ENCODE assay signal across 15 cellular contexts in genomic region chr7:130366561-130366960, GRCh38. TPM values are rescaled to one million over a fixed set of nuclear protein-coding genes. Genes with fewer than 3 reads are reported as not detected.
DNase-seq lines count a peak whose midpoint lies in the region; ATAC-seq and TF ChIP-seq lines count a peak whose summit lies in the region.
"Had no signal": no experiment of that assay in that cellular context is flagged by ENCODE, and none has a peak within 500 bp of the region (broad histone marks: within the 10 kb centered on the region; RNA-seq: fewer than 3 reads in every experiment).

No MANE protein-coding gene starts in this region.

- no peak overlapping the region for H3K27ac Mint-ChIP-seq in T-helper 2 cell treated with Interferon-gamma antibody and Interleukin-4, amounts not matched to agents 5 μg/mL and 100 μg/mL, for 36 hours
- peak overlapping the region; percentile 23 for H3K27ac Mint-ChIP-seq in stimulated activated effector memory CD8-positive, alpha-beta T cell treated with anti-CD3 and anti-CD28 coated beads, Interleukin-12 subunit alpha, Interleukin-12 subunit beta, amount 100 ng/mL, for 72 hours
- H3K27ac Mint-ChIP-seq: endodermal cell; natural killer cell treated with Interleukin-12 subunit alpha and Interleukin-12 subunit beta and Interleukin-15 and Interleukin-18, amount 100 ng/mL, for 72 hours had no signal

- peaks cover 3% of the 10 kb centered on the region for H3F3A ChIP-seq in PC-3 (ENCODE audit: low read length, unreplicated experiment)

- H4K20me1 ChIP-seq in PC-3 (ENCODE audit: low read length), result no peaks in the 10 kb centered on the region
- no peaks in the 10 kb centered on the region for H4K20me1 ChIP-seq in hepatocyte (ENCODE audit: insufficient read depth, poor library complexity, severe bottlenecking)

- no peaks in the 10 kb centered on the region for H3K9me2 ChIP-seq in PC-3 (replicated peaks; ENCODE audit: low read length)
- H3K9me2 ChIP-seq in hepatocyte (replicated peaks; ENCODE audit: insufficient read depth), result no peaks in the 10 kb centered on the region

- H3K27ac ChIP-seq in PC-3 (ENCODE audit: low read length), result no peak overlapping the region
- peak overlapping the region; percentile 86 for H3K27ac ChIP-seq in hepatocyte
- H3K27ac ChIP-seq: tibial nerve had no signal

- TF ChIP-seq CTCF in PC-3 (conservative IDR thresholded peaks at IDR 0.05; ENCODE audit: low read depth, low read length) (no peak), hepatocyte (IDR thresholded peaks at IDR 0.05; ENCODE audit: poor library complexity) (no peak)

- H3K27me3 Mint-ChIP-seq in T-helper 2 cell treated with Interferon-gamma antibody and Interleukin-4, amounts not matched to agents 5 μg/mL and 100 μg/mL, for 36 hours (ENCODE audit: low read depth), result no peaks in the 10 kb centered on the region
- H3K27me3 Mint-ChIP-seq: natural killer cell treated with Interleukin-12 subunit alpha and Interleukin-12 subunit beta and Interleukin-15 and Interleukin-18, amount 100 ng/mL, for 72 hours had no signal

- H3K4me1 Mint-ChIP-seq in T-helper 2 cell treated with Interferon-gamma antibody and Interleukin-4, amounts not matched to agents 5 μg/mL and 100 μg/mL, for 36 hours (ENCODE audit: low read depth), result peaks cover 26% of the 10 kb centered on the region
- H3K4me1 Mint-ChIP-seq in stimulated activated effector memory CD8-positive, alpha-beta T cell treated with anti-CD3 and anti-CD28 coated beads, Interleukin-12 subunit alpha, Interleukin-12 subunit beta, amount 100 ng/mL, for 72 hours, result peaks cover 27% of the 10 kb centered on the region

- WGBS in hepatocyte (ENCODE audit: low lambda C conversion rate, missing lambda C conversion rate), result 92% methylated on average over 6 of the region's 6 CpGs

- CTCF ChIA-PET in PC-3 (lab: Charles Lee), result no interaction called here

- no peak overlapping the region for H2AFZ ChIP-seq in PC-3 (ENCODE audit: low read length)
- H2AFZ ChIP-seq in hepatocyte, result no peak overlapping the region

- H3K9me3 ChIP-seq in PC-3 (ENCODE audit: low read length), result no peaks in the 10 kb centered on the region
- H3K9me3 ChIP-seq in hepatocyte (ENCODE audit: low read depth), result no peaks in the 10 kb centered on the region
- H3K9me3 ChIP-seq: tibial nerve had no signal

- H3K79me2 ChIP-seq in PC-3 (ENCODE audit: low read length) (no peaks in the 10 kb centered on the region), hepatocyte (no peaks in the 10 kb centered on the region)

- H3K4me1 ChIP-seq in PC-3 (ENCODE audit: insufficient read depth, low read length) (peaks cover 37% of the 10 kb centered on the region), hepatocyte (ENCODE audit: insufficient read depth) (peaks cover 59% of the 10 kb centered on the region)

- H3K9ac ChIP-seq in PC-3 (ENCODE audit: low read length), result no peak overlapping the region

- no peak overlapping the region for H3K4me3 ChIP-seq in PC-3 (ENCODE audit: low read length)
- H3K4me3 ChIP-seq in hepatocyte, result no peak overlapping the region
- H3K4me3 ChIP-seq: tibial nerve had no signal

- no peak overlapping the region for H3K4me2 ChIP-seq in PC-3 (ENCODE audit: low read length)
- H3K4me2 ChIP-seq in hepatocyte, result no peak overlapping the region

- peak overlapping the region; percentile 57 for H3K4me3 Mint-ChIP-seq in T-helper 2 cell treated with Interferon-gamma antibody and Interleukin-4, amounts not matched to agents 5 μg/mL and 100 μg/mL, for 36 hours
- H3K4me3 Mint-ChIP-seq in stimulated activated effector memory CD8-positive, alpha-beta T cell treated with anti-CD3 and anti-CD28 coated beads, Interleukin-12 subunit alpha, Interleukin-12 subunit beta, amount 100 ng/mL, for 72 hours, result peak overlapping the region; percentile 57
- H3K4me3 Mint-ChIP-seq: endodermal cell; natural killer cell treated with Interleukin-12 subunit alpha and Interleukin-12 subunit beta and Interleukin-15 and Interleukin-18, amount 100 ng/mL, for 72 hours had no signal

- H3K36me3 ChIP-seq in PC-3 (ENCODE audit: low read depth, low read length) (no peaks in the 10 kb centered on the region), hepatocyte (replicated peaks; ENCODE audit: insufficient read depth, low read depth) (no peaks in the 10 kb centered on the region)
- H3K36me3 ChIP-seq: tibial nerve had no signal

- no peaks in the 10 kb centered on the region for H3K27me3 ChIP-seq in PC-3 (ENCODE audit: low read length)
- no peaks in the 10 kb centered on the region for H3K27me3 ChIP-seq in hepatocyte
- H3K27me3 ChIP-seq: tibial nerve had no signal

- DNase-seq in T-helper 2 cell treated with Interferon-gamma antibody and Interleukin-4, amounts not matched to agents 5 μg/mL and 100 μg/mL, for 36 hours (ENCODE audit: low spot score), result no peak
- no peak for DNase-seq in T-helper 2 cell
- DNase-seq in PC-3, result peak; percentile 12
- DNase-seq in hepatocyte (ENCODE audit: low spot score), result no peak
- DNase-seq in stimulated activated effector memory CD8-positive, alpha-beta T cell treated with anti-CD3 and anti-CD28 coated beads, Interleukin-12 subunit alpha, Interleukin-12 subunit beta, amount 100 ng/mL, for 72 hours (ENCODE audit: low spot score in 2 of 2), result no peak
- no peak for DNase-seq in T1000 (lab: John Stamatoyannopoulos, UW)
- DNase-seq: DMS 273 treated with DMSO at 0.1 percent for 48 hours, endodermal cell, left colon, MV-4-11 had no signal

- no peaks in the 10 kb centered on the region for H3K9me3 Mint-ChIP-seq in T-helper 2 cell treated with Interferon-gamma antibody and Interleukin-4, amounts not matched to agents 5 μg/mL and 100 μg/mL, for 36 hours
- no peaks in the 10 kb centered on the region for H3K9me3 Mint-ChIP-seq in stimulated activated effector memory CD8-positive, alpha-beta T cell treated with anti-CD3 and anti-CD28 coated beads, Interleukin-12 subunit alpha, Interleukin-12 subunit beta, amount 100 ng/mL, for 72 hours
- H3K9me3 Mint-ChIP-seq: endodermal cell; natural killer cell treated with Interleukin-12 subunit alpha and Interleukin-12 subunit beta and Interleukin-15 and Interleukin-18, amount 100 ng/mL, for 72 hours had no signal

- POLR2A ChIA-PET in PC-3 (lab: Charles Lee; ENCODE audit: unreplicated experiment), result no interaction called here

- intact Hi-C loops in PC-3 (cut with micrococcal nuclease), result no loop called here

- no peaks in the 10 kb centered on the region for H3K36me3 Mint-ChIP-seq in T-helper 2 cell treated with Interferon-gamma antibody and Interleukin-4, amounts not matched to agents 5 μg/mL and 100 μg/mL, for 36 hours (ENCODE audit: low read depth)
- H3K36me3 Mint-ChIP-seq in stimulated activated effector memory CD8-positive, alpha-beta T cell treated with anti-CD3 and anti-CD28 coated beads, Interleukin-12 subunit alpha, Interleukin-12 subunit beta, amount 100 ng/mL, for 72 hours, result no peaks in the 10 kb centered on the region
- H3K36me3 Mint-ChIP-seq: natural killer cell treated with Interleukin-12 subunit alpha and Interleukin-12 subunit beta and Interleukin-15 and Interleukin-18, amount 100 ng/mL, for 72 hours had no signal

- ATAC-seq in PC-3, result no peak
- ATAC-seq in stimulated activated effector memory CD8-positive, alpha-beta T cell treated with anti-CD3 and anti-CD28 coated beads, Interleukin-12 subunit alpha, Interleukin-12 subunit beta, amount 100 ng/mL, for 72 hours, result no peak
- ATAC-seq in GM19395 (IDR thresholded peaks at IDR 0.05; ENCODE audit: unreplicated experiment), result no peak
- ATAC-seq in GM21717 (IDR thresholded peaks at IDR 0.05; ENCODE audit: unreplicated experiment), result no peak
- ATAC-seq: natural killer cell treated with Interleukin-12 subunit alpha and Interleukin-12 subunit beta and Interleukin-15 and Interleukin-18, amount 100 ng/mL, for 72 hours had no signal

- BruUV-seq in PC-3 (replicated peaks; lab: Mats Ljungman, UMichigan), result no TSS peak

RNA-seq across cellular contexts. Expression of gene CPA1, which starts 13.7 kb away (rescaled TPM):
- total RNA-seq in PC-3 (2014; rRNA removed) (not detected in 2 replicates), hepatocyte (3.4 and 3.8 TPM in 2 replicates)
- polyA plus RNA-seq in hepatocyte, result 4.4 and 5.8 TPM in 2 replicates
- total RNA-seq: endodermal cell; natural killer cell treated with Interleukin-12 subunit alpha and Interleukin-12 subunit beta and Interleukin-15 and Interleukin-18, amount 100 ng/mL, for 72 hours; NCI-H460 had no signal

RNA-seq across cellular contexts. Expression of gene CPA5, which starts 21.9 kb away (rescaled TPM):
- total RNA-seq in PC-3 (2014; rRNA removed) (1.3 TPM in 1 of 2 replicates, not detected in the other), hepatocyte (not detected in 2 replicates)
- 0.30 TPM in 1 of 2 replicates, not detected in the other for polyA plus RNA-seq in hepatocyte
- total RNA-seq: endodermal cell; left colon; natural killer cell treated with Interleukin-12 subunit alpha and Interleukin-12 subunit beta and Interleukin-15 and Interleukin-18, amount 100 ng/mL, for 72 hours; NCI-H460; tibial nerve had no signal
